Comparison of ENCODE assay signal across 1 cellular context in genomic region chr22:31230155-31230870, GRCh38.
TF ChIP-seq lines count a peak whose summit lies in the region.

No MANE protein-coding gene starts in this region.

TF ChIP-seq in GM12878, 131 proteins besides CTCF, POLR2A, EP300 and RAD21 (continued from another document):
- TF ChIP-seq, protein P1, sequence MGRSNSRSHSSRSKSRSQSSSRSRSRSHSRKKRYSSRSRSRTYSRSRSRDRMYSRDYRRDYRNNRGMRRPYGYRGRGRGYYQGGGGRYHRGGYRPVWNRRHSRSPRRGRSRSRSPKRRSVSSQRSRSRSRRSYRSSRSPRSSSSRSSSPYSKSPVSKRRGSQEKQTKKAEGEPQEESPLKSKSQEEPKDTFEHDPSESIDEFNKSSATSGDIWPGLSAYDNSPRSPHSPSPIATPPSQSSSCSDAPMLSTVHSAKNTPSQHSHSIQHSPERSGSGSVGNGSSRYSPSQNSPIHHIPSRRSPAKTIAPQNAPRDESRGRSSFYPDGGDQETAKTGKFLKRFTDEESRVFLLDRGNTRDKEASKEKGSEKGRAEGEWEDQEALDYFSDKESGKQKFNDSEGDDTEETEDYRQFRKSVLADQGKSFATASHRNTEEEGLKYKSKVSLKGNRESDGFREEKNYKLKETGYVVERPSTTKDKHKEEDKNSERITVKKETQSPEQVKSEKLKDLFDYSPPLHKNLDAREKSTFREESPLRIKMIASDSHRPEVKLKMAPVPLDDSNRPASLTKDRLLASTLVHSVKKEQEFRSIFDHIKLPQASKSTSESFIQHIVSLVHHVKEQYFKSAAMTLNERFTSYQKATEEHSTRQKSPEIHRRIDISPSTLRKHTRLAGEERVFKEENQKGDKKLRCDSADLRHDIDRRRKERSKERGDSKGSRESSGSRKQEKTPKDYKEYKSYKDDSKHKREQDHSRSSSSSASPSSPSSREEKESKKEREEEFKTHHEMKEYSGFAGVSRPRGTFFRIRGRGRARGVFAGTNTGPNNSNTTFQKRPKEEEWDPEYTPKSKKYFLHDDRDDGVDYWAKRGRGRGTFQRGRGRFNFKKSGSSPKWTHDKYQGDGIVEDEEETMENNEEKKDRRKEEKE (IDR thresholded peaks at IDR 0.05) = no peak
- TF ChIP-seq, protein P2, sequence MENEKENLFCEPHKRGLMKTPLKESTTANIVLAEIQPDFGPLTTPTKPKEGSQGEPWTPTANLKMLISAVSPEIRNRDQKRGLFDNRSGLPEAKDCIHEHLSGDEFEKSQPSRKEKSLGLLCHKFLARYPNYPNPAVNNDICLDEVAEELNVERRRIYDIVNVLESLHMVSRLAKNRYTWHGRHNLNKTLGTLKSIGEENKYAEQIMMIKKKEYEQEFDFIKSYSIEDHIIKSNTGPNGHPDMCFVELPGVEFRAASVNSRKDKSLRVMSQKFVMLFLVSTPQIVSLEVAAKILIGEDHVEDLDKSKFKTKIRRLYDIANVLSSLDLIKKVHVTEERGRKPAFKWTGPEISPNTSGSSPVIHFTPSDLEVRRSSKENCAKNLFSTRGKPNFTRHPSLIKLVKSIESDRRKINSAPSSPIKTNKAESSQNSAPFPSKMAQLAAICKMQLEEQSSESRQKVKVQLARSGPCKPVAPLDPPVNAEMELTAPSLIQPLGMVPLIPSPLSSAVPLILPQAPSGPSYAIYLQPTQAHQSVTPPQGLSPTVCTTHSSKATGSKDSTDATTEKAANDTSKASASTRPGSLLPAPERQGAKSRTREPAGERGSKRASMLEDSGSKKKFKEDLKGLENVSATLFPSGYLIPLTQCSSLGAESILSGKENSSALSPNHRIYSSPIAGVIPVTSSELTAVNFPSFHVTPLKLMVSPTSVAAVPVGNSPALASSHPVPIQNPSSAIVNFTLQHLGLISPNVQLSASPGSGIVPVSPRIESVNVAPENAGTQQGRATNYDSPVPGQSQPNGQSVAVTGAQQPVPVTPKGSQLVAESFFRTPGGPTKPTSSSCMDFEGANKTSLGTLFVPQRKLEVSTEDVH (IDR thresholded peaks at IDR 0.05; ENCODE audit: low read depth, partially characterized antibody) = no peak
- TF ChIP-seq BCL11A (IDR thresholded peaks at IDR 0.05; ENCODE audit: low read depth, low read length) (no peak), MLLT1 (IDR thresholded peaks at IDR 0.05) (0 out of 2 replicates have a peak, but pooled peaks have one; percentile 25), ESRRA (IDR thresholded peaks at IDR 0.05; ENCODE audit: low read length) (no peak), IKZF1 (conservative IDR thresholded peaks at IDR 0.05) (peak; percentile 60; the same call in 1 of the 2 replicates), CREB1 (IDR thresholded peaks at IDR 0.05; ENCODE audit: low read depth) (peak; percentile 10; the same call in 1 of the 2 replicates), HDAC6 (IDR thresholded peaks at IDR 0.05; ENCODE audit: unreplicated experiment) (no peak), EED (IDR thresholded peaks at IDR 0.05; ENCODE audit: low read depth) (peak; percentile 50; the same call in 1 of the 2 replicates), SMAD1 (IDR thresholded peaks at IDR 0.05; ENCODE audit: low read depth, partially characterized antibody) (no peak), NFXL1 (IDR thresholded peaks at IDR 0.05; ENCODE audit: borderline replicate concordance) (no peak), IKZF2 (IDR thresholded peaks at IDR 0.05) (peak; percentile 74 to 81), ZNF274 (IDR thresholded peaks at IDR 0.05; ENCODE audit: insufficient read depth, insufficient read length) (no peak), PML (IDR thresholded peaks at IDR 0.05; ENCODE audit: low read length) (no peak), CBX5 (IDR thresholded peaks at IDR 0.05; ENCODE audit: low read depth) (no peak), HDGF (IDR thresholded peaks at IDR 0.05) (no peak), SP1 (IDR thresholded peaks at IDR 0.05; ENCODE audit: low read depth, low read length) (no peak), ATF2 (IDR thresholded peaks at IDR 0.05; ENCODE audit: low read length) (no peak), TCF12 (IDR thresholded peaks at IDR 0.05; ENCODE audit: low read depth, low read length) (no peak), SMAD5 (IDR thresholded peaks at IDR 0.05; ENCODE audit: low read depth) (no peak), YBX1 (IDR thresholded peaks at IDR 0.05) (no peak)
- TF ChIP-seq, protein P3, sequence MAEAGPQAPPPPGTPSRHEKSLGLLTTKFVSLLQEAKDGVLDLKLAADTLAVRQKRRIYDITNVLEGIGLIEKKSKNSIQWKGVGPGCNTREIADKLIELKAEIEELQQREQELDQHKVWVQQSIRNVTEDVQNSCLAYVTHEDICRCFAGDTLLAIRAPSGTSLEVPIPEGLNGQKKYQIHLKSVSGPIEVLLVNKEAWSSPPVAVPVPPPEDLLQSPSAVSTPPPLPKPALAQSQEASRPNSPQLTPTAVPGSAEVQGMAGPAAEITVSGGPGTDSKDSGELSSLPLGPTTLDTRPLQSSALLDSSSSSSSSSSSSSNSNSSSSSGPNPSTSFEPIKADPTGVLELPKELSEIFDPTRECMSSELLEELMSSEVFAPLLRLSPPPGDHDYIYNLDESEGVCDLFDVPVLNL (IDR thresholded peaks at IDR 0.05; ENCODE audit: low read depth, low read length) = no peak
TF ChIP-seq in GM12878: peak in this region for 10.
